Comparison of ENCODE assay signal across 24 cellular contexts in genomic region chr12:82953397-82953796, GRCh38.
"Had no signal": no experiment of that assay in that cellular context is flagged by ENCODE, and none has a peak within 500 bp of the region (broad histone marks: within the 10 kb centered on the region; RNA-seq: fewer than 3 reads in every experiment).

No MANE protein-coding gene starts in this region.

- H3K4me3 Mint-ChIP-seq: memory B cell; naive thymus-derived CD4-positive, alpha-beta T cell; natural killer cell treated with Interleukin-12 subunit alpha and Interleukin-12 subunit beta and Interleukin-15 and Interleukin-18, amount 100 ng/mL, for 72 hours; stimulated activated memory B cell treated with anti-CD40 and anti-IgM and Interleukin-4, amounts not matched to agents 10 μg/mL and 1 μg/mL and 100 μg/mL, for 72 hours; stimulated activated naive CD8-positive, alpha-beta T cell treated with anti-CD3 and anti-CD28 coated beads, Interleukin-15, amount 100 ng/mL, for 72 hours; type B pancreatic cell had no signal

- H3K4me1 Mint-ChIP-seq: memory B cell; naive thymus-derived CD4-positive, alpha-beta T cell; stimulated activated memory B cell treated with anti-CD40 and anti-IgM and Interleukin-4, amounts not matched to agents 10 μg/mL and 1 μg/mL and 100 μg/mL, for 72 hours; stimulated activated naive CD8-positive, alpha-beta T cell treated with anti-CD3 and anti-CD28 coated beads, Interleukin-15, amount 100 ng/mL, for 72 hours had no signal

- H3K36me3 ChIP-seq: left ventricle myocardium inferior, ovary, right atrium auricular region, right lobe of liver, tibial nerve, vagina had no signal

- H3K9me3 ChIP-seq: left ventricle myocardium inferior, mucosa of descending colon, ovary, right atrium auricular region, right lobe of liver, tibial nerve, vagina had no signal

- DNase-seq: hippocampal formation; left ventricle myocardium inferior; midbrain; mucosa of descending colon; naive thymus-derived CD4-positive, alpha-beta T cell; ovary; right lobe of liver; stimulated activated CD4-positive, alpha-beta T cell treated with anti-CD3 and anti-CD28 coated beads, Interleukin-1b, Interleukin-23, amount 100 ng/mL, for 48 hours; stimulated activated CD4-positive, alpha-beta T cell treated with anti-CD3 and anti-CD28 coated beads, Interleukin-2, amount 100 ng/mL, for 48 hours; stimulated activated CD4-positive, alpha-beta T cell treated with anti-CD3 and anti-CD28 coated beads, Interleukin-4, amount 100 ng/mL, for 4 hours; stimulated activated CD8-positive, alpha-beta memory T cell treated with anti-CD3 and anti-CD28 coated beads, Interleukin-4, amount 100 ng/mL, for 48 hours; stimulated activated naive CD4-positive, alpha-beta T cell treated with Interleukin-2 at 50 U/mL for 16 hours; stimulated activated naive CD8-positive, alpha-beta T cell treated with anti-CD3 and anti-CD28 coated beads, Interleukin-15, amount 100 ng/mL, for 72 hours; substantia nigra had no signal

- H3K4me3 ChIP-seq: left ventricle myocardium inferior, lung, mucosa of descending colon, ovary, right atrium auricular region, right lobe of liver, smooth muscle cell, tibial nerve, vagina had no signal

- H3K27me3 ChIP-seq: ovary, right atrium auricular region, right lobe of liver, tibial nerve, vagina had no signal

- H3K27ac ChIP-seq: left ventricle myocardium inferior, ovary, right atrium auricular region, right lobe of liver, tibial nerve, vagina had no signal

- ATAC-seq: mucosa of descending colon; naive thymus-derived CD4-positive, alpha-beta T cell; natural killer cell treated with Interleukin-12 subunit alpha and Interleukin-12 subunit beta and Interleukin-15 and Interleukin-18, amount 100 ng/mL, for 72 hours; right lobe of liver; stimulated activated memory B cell treated with anti-CD40 and anti-IgM and Interleukin-4, amounts not matched to agents 10 μg/mL and 1 μg/mL and 100 μg/mL, for 72 hours; stimulated activated naive CD8-positive, alpha-beta T cell treated with anti-CD3 and anti-CD28 coated beads, Interleukin-15, amount 100 ng/mL, for 72 hours had no signal

- H3K9me3 Mint-ChIP-seq: memory B cell; stimulated activated memory B cell treated with anti-CD40 and anti-IgM and Interleukin-4, amounts not matched to agents 10 μg/mL and 1 μg/mL and 100 μg/mL, for 72 hours; stimulated activated naive CD8-positive, alpha-beta T cell treated with anti-CD3 and anti-CD28 coated beads, Interleukin-15, amount 100 ng/mL, for 72 hours had no signal

- H3K27me3 Mint-ChIP-seq: memory B cell; natural killer cell treated with Interleukin-12 subunit alpha and Interleukin-12 subunit beta and Interleukin-15 and Interleukin-18, amount 100 ng/mL, for 72 hours; progenitor cell of endocrine pancreas; stimulated activated memory B cell treated with anti-CD40 and anti-IgM and Interleukin-4, amounts not matched to agents 10 μg/mL and 1 μg/mL and 100 μg/mL, for 72 hours; stimulated activated naive CD8-positive, alpha-beta T cell treated with anti-CD3 and anti-CD28 coated beads, Interleukin-15, amount 100 ng/mL, for 72 hours; type B pancreatic cell had no signal

- H3K27ac Mint-ChIP-seq: memory B cell; naive thymus-derived CD4-positive, alpha-beta T cell; natural killer cell treated with Interleukin-12 subunit alpha and Interleukin-12 subunit beta and Interleukin-15 and Interleukin-18, amount 100 ng/mL, for 72 hours; progenitor cell of endocrine pancreas; stimulated activated memory B cell treated with anti-CD40 and anti-IgM and Interleukin-4, amounts not matched to agents 10 μg/mL and 1 μg/mL and 100 μg/mL, for 72 hours; stimulated activated naive CD8-positive, alpha-beta T cell treated with anti-CD3 and anti-CD28 coated beads, Interleukin-15, amount 100 ng/mL, for 72 hours; type B pancreatic cell had no signal

- H3K4me1 ChIP-seq: left ventricle myocardium inferior, right atrium auricular region, right lobe of liver, tibial nerve, vagina had no signal

- H3K4me2 ChIP-seq: smooth muscle cell had no signal

- H3K36me3 Mint-ChIP-seq: memory B cell; naive thymus-derived CD4-positive, alpha-beta T cell; stimulated activated memory B cell treated with anti-CD40 and anti-IgM and Interleukin-4, amounts not matched to agents 10 μg/mL and 1 μg/mL and 100 μg/mL, for 72 hours had no signal
